Comparison of ENCODE assay signal across 14 cellular contexts in the genomic region with DNA sequence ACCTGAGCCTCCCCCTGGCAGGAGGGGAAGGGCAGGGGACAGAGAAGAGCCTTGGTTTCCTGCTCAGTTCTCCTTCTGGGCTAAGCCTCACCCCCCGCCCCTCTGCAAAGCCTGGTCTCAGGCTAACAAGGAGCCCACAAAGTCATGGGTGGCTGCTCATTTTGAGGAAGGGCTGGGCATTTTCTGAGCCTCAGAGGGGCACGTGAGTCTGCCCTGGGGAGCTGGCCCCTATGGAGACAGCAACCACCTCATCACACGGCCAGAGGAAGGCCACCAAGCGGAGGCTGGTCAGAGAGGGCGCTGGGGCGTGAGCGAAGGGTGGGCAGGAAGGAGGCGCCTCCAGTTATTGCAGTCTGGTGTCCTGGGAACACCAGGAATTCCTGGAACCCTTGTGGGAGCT. TPM values are rescaled to one million over a fixed set of nuclear protein-coding genes. Genes with fewer than 3 reads are reported as not detected.
A peak's percentile ranks its signal among the peaks of the same experiment; 100 is the strongest.
DNase-seq lines count a peak whose midpoint lies in the region; ATAC-seq and TF ChIP-seq lines count a peak whose summit lies in the region.
"Had no signal": no experiment of that assay in that cellular context is flagged by ENCODE, and none has a peak within 500 bp of the region (broad histone marks: within the 10 kb centered on the region; RNA-seq: fewer than 3 reads in every experiment).

No MANE protein-coding gene starts in this region.

- no peaks in the 10 kb centered on the region for H4K20me1 ChIP-seq in Karpas-422 (ENCODE audit: insufficient read depth, low read depth, low read length)

- ATAC-seq in thoracic aorta (ENCODE audit: insufficient number of reproducible peaks, low FRiP score, low read depth) (no peak), GM19351 (IDR thresholded peaks at IDR 0.05; ENCODE audit: unreplicated experiment) (no peak)
- no peak for ATAC-seq in stimulated activated naive CD8-positive, alpha-beta T cell treated with anti-CD3 and anti-CD28 coated beads, Interleukin-15, amount 100 ng/mL, for 72 hours

- H3K4me3 Mint-ChIP-seq in stimulated activated naive CD8-positive, alpha-beta T cell treated with anti-CD3 and anti-CD28 coated beads, Interleukin-15, amount 100 ng/mL, for 72 hours: no peak overlapping the region
- H3K4me3 Mint-ChIP-seq: activated CD4-positive, alpha-beta T cell treated with anti-CD3 and anti-CD28 coated beads, Interleukin-2, amount 10 ng/mL, durations not matched to agents 7 days and 5 days; dendritic cell treated with granulocyte-macrophage colony-stimulating factor and Interleukin-4, amounts not matched to agents 40 ng/mL and 50 ng/mL, for 4 days had no signal

- H3K36me3 ChIP-seq in Karpas-422 (ENCODE audit: insufficient read depth, low read length) (peaks cover 57% of the 10 kb centered on the region), mesodermal cell (ENCODE audit: control insufficient read depth, insufficient read depth, low read length) (no peaks in the 10 kb centered on the region), thoracic aorta (no peaks in the 10 kb centered on the region)
- H3K36me3 ChIP-seq: prostate gland had no signal

- H3K4me1 ChIP-seq in Karpas-422 (ENCODE audit: low read length) (peaks cover 51% of the 10 kb centered on the region), mesodermal cell (ENCODE audit: control insufficient read depth, insufficient read depth, low read length, poor library complexity, severe bottlenecking) (peaks cover 32% of the 10 kb centered on the region), thoracic aorta (ENCODE audit: control insufficient read depth in 1 of 2, low read depth in 2 of 2) (peaks cover 21 to 47% of the 10 kb centered on the region in 2 donors)

- H3K9ac ChIP-seq in Karpas-422 (ENCODE audit: low read length): peak overlapping the region; percentile 13; the same call in 1 of the 2 replicates

- TF ChIP-seq CTCF in coronary artery (IDR thresholded peaks at IDR 0.05): no peak
- no peak for TF ChIP-seq CTCF in thoracic aorta (IDR thresholded peaks at IDR 0.05)

- H3K9me3 ChIP-seq in Karpas-422 (ENCODE audit: low read length) (no peaks in the 10 kb centered on the region), mesodermal cell (ENCODE audit: control insufficient read depth, low read length) (no peaks in the 10 kb centered on the region), thoracic aorta (no peaks in the 10 kb centered on the region)
- H3K9me3 ChIP-seq: prostate gland had no signal

- no peaks in the 10 kb centered on the region for H3K27me3 Mint-ChIP-seq in stimulated activated naive CD8-positive, alpha-beta T cell treated with anti-CD3 and anti-CD28 coated beads, Interleukin-15, amount 100 ng/mL, for 72 hours
- H3K27me3 Mint-ChIP-seq: dendritic cell treated with granulocyte-macrophage colony-stimulating factor and Interleukin-4, amounts not matched to agents 40 ng/mL and 50 ng/mL, for 4 days had no signal

- H3K27ac ChIP-seq in Karpas-422 (ENCODE audit: low read length) (peak overlapping the region; percentile 82), coronary artery (peak overlapping the region; percentile 84 to 87), mesodermal cell (ENCODE audit: low read depth, low read length, severe bottlenecking) (peak overlapping the region; percentile 10), thoracic aorta (peak overlapping the region; percentile 84 to 86)

- DNase-seq in Karpas-422 (peak; percentile 71), coronary artery (ENCODE audit: low spot score) (no peak), thoracic aorta (ENCODE audit: low spot score) (no peak), NCI-H82 treated with DMSO at 0.1 percent for 48 hours (lab: John Stamatoyannopoulos, UW; ENCODE audit: unreplicated experiment) (no peak)
- DNase-seq in stimulated activated naive CD8-positive, alpha-beta T cell treated with anti-CD3 and anti-CD28 coated beads, Interleukin-15, amount 100 ng/mL, for 72 hours: no peak
- DNase-seq: activated CD4-positive, alpha-beta T cell treated with anti-CD3 and anti-CD28 coated beads, Interleukin-2, amount 10 ng/mL, durations not matched to agents 7 days and 5 days; activated T-cell treated with anti-CD3 and anti-CD28 coated beads, Interleukin-2, amount 50 U/mL, for 48 hours; amniotic stem cell; midbrain; stimulated activated CD4-positive, alpha-beta T cell treated with anti-CD3 and anti-CD28 coated beads, Interleukin-2, amount 100 ng/mL, for 48 hours had no signal

- no peak overlapping the region for H2AFZ ChIP-seq in Karpas-422 (ENCODE audit: low read length)

- H3K79me2 ChIP-seq in Karpas-422 (ENCODE audit: low read length): no peaks in the 10 kb centered on the region

- WGBS in mesodermal cell (ENCODE audit: insufficient coverage in 2 of 2), 2 experiments: 93 to 94% methylated on average over 6 to 7 of the region's 8 CpGs

- H3K4me3 ChIP-seq in Karpas-422 (ENCODE audit: low read length) (no peak overlapping the region), coronary artery (no peak overlapping the region), mesodermal cell (ENCODE audit: extremely low read depth, insufficient read depth, low read length, poor library complexity, severe bottlenecking) (no peak overlapping the region), thoracic aorta (no peak overlapping the region)
- H3K4me3 ChIP-seq: prostate gland had no signal

- no peaks in the 10 kb centered on the region for H3K9me3 Mint-ChIP-seq in stimulated activated naive CD8-positive, alpha-beta T cell treated with anti-CD3 and anti-CD28 coated beads, Interleukin-15, amount 100 ng/mL, for 72 hours
- H3K9me3 Mint-ChIP-seq: activated CD4-positive, alpha-beta T cell treated with anti-CD3 and anti-CD28 coated beads, Interleukin-2, amount 10 ng/mL, durations not matched to agents 7 days and 5 days; dendritic cell treated with granulocyte-macrophage colony-stimulating factor and Interleukin-4, amounts not matched to agents 40 ng/mL and 50 ng/mL, for 4 days had no signal

- no peak overlapping the region for H3K27ac Mint-ChIP-seq in stimulated activated naive CD8-positive, alpha-beta T cell treated with anti-CD3 and anti-CD28 coated beads, Interleukin-15, amount 100 ng/mL, for 72 hours
- H3K27ac Mint-ChIP-seq: activated CD4-positive, alpha-beta T cell treated with anti-CD3 and anti-CD28 coated beads, Interleukin-2, amount 10 ng/mL, durations not matched to agents 7 days and 5 days; dendritic cell treated with granulocyte-macrophage colony-stimulating factor and Interleukin-4, amounts not matched to agents 40 ng/mL and 50 ng/mL, for 4 days had no signal

- H3K4me1 Mint-ChIP-seq in stimulated activated naive CD8-positive, alpha-beta T cell treated with anti-CD3 and anti-CD28 coated beads, Interleukin-15, amount 100 ng/mL, for 72 hours: no peaks in the 10 kb centered on the region
- H3K4me1 Mint-ChIP-seq: activated CD4-positive, alpha-beta T cell treated with anti-CD3 and anti-CD28 coated beads, Interleukin-2, amount 10 ng/mL, durations not matched to agents 7 days and 5 days had no signal

- H3K27me3 ChIP-seq in Karpas-422 (ENCODE audit: low read length): no peaks in the 10 kb centered on the region
- no peaks in the 10 kb centered on the region for H3K27me3 ChIP-seq in thoracic aorta (replicated peaks; ENCODE audit: insufficient read depth)

- peak overlapping the region; percentile 20 for H3K4me2 ChIP-seq in Karpas-422 (ENCODE audit: low read depth, low read length, poor library complexity, severe bottlenecking)

- no peaks in the 10 kb centered on the region for H3K9me2 ChIP-seq in Karpas-422 (replicated peaks; ENCODE audit: insufficient read depth, low read length)

RNA-seq across cellular contexts. Expression of a gene that starts 18.7 kb away (rescaled TPM):
- 20.1 and 25.5 TPM in 2 replicates for total RNA-seq in Karpas-422 (2014; rRNA removed; shearing (Covaris generic); ENCODE audit: low replicate concordance)
- 29.8 TPM for polyA plus RNA-seq in mesodermal cell (2013, experiment 1 of 2)
- polyA plus RNA-seq in mesodermal cell (2013, experiment 2 of 2): 20.0 TPM
- total RNA-seq in thoracic aorta: 10 to 100 TPM; 71.7 to 78.7 TPM

Comparison
In these comparisons a context has a peak if more than half of its experiments do, and no peak if none do; other contexts are left out.
1. H3K27ac ChIP-seq: peak in every context shown above with its lines; median percentile 86 in coronary artery; 85 in thoracic aorta; 82 in Karpas-422; 10 in mesodermal cell.